Comparison of ENCODE assay signal across 1 cellular context in the genomic region with DNA sequence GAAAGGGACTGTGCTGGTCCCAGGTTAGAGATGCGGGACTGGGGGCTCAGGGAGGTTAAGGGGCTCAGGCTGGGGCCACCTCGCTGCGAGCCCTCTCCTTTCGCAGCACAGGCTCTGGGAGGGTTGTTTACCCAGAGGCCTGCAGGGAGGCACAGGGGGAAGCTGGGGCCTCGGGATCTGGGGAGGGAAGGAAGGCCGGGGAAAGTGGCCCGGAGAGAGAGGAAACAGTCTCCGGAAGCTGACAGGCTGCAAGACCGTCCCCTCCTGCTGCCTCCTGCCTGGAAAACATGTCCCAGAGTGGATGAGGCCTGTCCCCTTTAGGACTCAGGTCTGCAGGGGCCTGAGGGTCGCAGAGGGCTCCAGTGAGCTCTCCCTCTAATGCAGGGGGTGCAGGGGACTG.
TF ChIP-seq lines count a peak whose summit lies in the region.

No MANE protein-coding gene starts in this region.

TF ChIP-seq in HepG2, 621 proteins besides CTCF, POLR2A, EP300 and RAD21 (continued from another document):
- TF ChIP-seq, protein P1, sequence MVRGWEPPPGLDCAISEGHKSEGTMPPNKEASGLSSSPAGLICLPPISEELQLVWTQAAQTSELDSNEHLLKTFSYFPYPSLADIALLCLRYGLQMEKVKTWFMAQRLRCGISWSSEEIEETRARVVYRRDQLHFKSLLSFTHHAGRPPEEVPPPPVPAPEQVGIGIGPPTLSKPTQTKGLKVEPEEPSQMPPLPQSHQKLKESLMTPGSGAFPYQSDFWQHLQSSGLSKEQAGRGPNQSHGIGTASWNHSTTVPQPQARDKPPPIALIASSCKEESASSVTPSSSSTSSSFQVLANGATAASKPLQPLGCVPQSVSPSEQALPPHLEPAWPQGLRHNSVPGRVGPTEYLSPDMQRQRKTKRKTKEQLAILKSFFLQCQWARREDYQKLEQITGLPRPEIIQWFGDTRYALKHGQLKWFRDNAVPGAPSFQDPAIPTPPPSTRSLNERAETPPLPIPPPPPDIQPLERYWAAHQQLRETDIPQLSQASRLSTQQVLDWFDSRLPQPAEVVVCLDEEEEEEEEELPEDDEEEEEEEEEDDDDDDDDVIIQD (CRISPR knock-in tag; IDR thresholded peaks at IDR 0.05; ENCODE audit: low read depth) = no peak
- no peak for TF ChIP-seq ZNF205 (CRISPR knock-in tag; IDR thresholded peaks at IDR 0.05)
- TF ChIP-seq, protein P2, sequence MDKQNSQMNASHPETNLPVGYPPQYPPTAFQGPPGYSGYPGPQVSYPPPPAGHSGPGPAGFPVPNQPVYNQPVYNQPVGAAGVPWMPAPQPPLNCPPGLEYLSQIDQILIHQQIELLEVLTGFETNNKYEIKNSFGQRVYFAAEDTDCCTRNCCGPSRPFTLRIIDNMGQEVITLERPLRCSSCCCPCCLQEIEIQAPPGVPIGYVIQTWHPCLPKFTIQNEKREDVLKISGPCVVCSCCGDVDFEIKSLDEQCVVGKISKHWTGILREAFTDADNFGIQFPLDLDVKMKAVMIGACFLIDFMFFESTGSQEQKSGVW (CRISPR knock-in tag; IDR thresholded peaks at IDR 0.05; ENCODE audit: borderline replicate concordance) = no peak
- TF ChIP-seq ZNF772 (CRISPR knock-in tag; IDR thresholded peaks at IDR 0.05) = no peak
- TF ChIP-seq ZNF253 (CRISPR knock-in tag; IDR thresholded peaks at IDR 0.05; ENCODE audit: borderline replicate concordance) = no peak
- TF ChIP-seq, protein P3, sequence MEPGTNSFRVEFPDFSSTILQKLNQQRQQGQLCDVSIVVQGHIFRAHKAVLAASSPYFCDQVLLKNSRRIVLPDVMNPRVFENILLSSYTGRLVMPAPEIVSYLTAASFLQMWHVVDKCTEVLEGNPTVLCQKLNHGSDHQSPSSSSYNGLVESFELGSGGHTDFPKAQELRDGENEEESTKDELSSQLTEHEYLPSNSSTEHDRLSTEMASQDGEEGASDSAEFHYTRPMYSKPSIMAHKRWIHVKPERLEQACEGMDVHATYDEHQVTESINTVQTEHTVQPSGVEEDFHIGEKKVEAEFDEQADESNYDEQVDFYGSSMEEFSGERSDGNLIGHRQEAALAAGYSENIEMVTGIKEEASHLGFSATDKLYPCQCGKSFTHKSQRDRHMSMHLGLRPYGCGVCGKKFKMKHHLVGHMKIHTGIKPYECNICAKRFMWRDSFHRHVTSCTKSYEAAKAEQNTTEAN (CRISPR knock-in tag; conservative IDR thresholded peaks at IDR 0.05) = no peak
- TF ChIP-seq, protein P4, sequence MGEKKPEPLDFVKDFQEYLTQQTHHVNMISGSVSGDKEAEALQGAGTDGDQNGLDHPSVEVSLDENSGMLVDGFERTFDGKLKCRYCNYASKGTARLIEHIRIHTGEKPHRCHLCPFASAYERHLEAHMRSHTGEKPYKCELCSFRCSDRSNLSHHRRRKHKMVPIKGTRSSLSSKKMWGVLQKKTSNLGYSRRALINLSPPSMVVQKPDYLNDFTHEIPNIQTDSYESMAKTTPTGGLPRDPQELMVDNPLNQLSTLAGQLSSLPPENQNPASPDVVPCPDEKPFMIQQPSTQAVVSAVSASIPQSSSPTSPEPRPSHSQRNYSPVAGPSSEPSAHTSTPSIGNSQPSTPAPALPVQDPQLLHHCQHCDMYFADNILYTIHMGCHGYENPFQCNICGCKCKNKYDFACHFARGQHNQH (CRISPR knock-in tag; IDR thresholded peaks at IDR 0.05) = no peak
- no peak for TF ChIP-seq ZFP37 (CRISPR knock-in tag; IDR thresholded peaks at IDR 0.05; ENCODE audit: borderline replicate concordance)
- TF ChIP-seq, protein P5, sequence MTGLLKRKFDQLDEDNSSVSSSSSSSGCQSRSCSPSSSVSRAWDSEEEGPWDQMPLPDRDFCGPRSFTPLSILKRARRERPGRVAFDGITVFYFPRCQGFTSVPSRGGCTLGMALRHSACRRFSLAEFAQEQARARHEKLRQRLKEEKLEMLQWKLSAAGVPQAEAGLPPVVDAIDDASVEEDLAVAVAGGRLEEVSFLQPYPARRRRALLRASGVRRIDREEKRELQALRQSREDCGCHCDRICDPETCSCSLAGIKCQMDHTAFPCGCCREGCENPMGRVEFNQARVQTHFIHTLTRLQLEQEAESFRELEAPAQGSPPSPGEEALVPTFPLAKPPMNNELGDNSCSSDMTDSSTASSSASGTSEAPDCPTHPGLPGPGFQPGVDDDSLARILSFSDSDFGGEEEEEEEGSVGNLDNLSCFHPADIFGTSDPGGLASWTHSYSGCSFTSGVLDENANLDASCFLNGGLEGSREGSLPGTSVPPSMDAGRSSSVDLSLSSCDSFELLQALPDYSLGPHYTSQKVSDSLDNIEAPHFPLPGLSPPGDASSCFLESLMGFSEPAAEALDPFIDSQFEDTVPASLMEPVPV (CRISPR knock-in tag; IDR thresholded peaks at IDR 0.05) = no peak
- TF ChIP-seq HNRNPK (IDR thresholded peaks at IDR 0.05; ENCODE audit: low read depth, low read length, poor library complexity, severe bottlenecking) = no peak
- TF ChIP-seq, protein P6, sequence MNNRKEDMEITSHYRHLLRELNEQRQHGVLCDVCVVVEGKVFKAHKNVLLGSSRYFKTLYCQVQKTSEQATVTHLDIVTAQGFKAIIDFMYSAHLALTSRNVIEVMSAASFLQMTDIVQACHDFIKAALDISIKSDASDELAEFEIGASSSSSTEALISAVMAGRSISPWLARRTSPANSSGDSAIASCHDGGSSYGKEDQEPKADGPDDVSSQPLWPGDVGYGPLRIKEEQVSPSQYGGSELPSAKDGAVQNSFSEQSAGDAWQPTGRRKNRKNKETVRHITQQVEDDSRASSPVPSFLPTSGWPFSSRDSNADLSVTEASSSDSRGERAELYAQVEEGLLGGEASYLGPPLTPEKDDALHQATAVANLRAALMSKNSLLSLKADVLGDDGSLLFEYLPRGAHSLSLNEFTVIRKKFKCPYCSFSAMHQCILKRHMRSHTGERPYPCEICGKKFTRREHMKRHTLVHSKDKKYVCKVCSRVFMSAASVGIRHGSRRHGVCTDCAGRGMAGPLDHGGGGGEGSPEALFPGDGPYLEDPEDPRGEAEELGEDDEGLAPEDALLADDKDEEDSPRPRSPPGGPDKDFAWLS (CRISPR knock-in tag; IDR thresholded peaks at IDR 0.05; ENCODE audit: borderline replicate concordance) = 0 out of 2 replicates have a peak, but pooled peaks have one; percentile 71
- no peak for TF ChIP-seq ZNF761 (CRISPR knock-in tag; conservative IDR thresholded peaks at IDR 0.05)
- no peak for TF ChIP-seq ATRX (CRISPR knock-in tag; IDR thresholded peaks at IDR 0.05; ENCODE audit: borderline replicate concordance)
- TF ChIP-seq POLR2AphosphoS2 (IDR thresholded peaks at IDR 0.05; ENCODE audit: low read depth, low read length) = no peak
- TF ChIP-seq ZNF605 (CRISPR knock-in tag; IDR thresholded peaks at IDR 0.05) = no peak
- TF ChIP-seq MZF1 (CRISPR knock-in tag; IDR thresholded peaks at IDR 0.05; ENCODE audit: borderline replicate concordance) = no peak
- TF ChIP-seq PHF21A (CRISPR knock-in tag; IDR thresholded peaks at IDR 0.05) = peak; percentile 69; the same call in 1 of the 2 replicates
- TF ChIP-seq, protein P7, sequence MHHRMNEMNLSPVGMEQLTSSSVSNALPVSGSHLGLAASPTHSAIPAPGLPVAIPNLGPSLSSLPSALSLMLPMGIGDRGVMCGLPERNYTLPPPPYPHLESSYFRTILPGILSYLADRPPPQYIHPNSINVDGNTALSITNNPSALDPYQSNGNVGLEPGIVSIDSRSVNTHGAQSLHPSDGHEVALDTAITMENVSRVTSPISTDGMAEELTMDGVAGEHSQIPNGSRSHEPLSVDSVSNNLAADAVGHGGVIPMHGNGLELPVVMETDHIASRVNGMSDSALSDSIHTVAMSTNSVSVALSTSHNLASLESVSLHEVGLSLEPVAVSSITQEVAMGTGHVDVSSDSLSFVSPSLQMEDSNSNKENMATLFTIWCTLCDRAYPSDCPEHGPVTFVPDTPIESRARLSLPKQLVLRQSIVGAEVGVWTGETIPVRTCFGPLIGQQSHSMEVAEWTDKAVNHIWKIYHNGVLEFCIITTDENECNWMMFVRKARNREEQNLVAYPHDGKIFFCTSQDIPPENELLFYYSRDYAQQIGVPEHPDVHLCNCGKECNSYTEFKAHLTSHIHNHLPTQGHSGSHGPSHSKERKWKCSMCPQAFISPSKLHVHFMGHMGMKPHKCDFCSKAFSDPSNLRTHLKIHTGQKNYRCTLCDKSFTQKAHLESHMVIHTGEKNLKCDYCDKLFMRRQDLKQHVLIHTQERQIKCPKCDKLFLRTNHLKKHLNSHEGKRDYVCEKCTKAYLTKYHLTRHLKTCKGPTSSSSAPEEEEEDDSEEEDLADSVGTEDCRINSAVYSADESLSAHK (CRISPR knock-in tag; IDR thresholded peaks at IDR 0.05; ENCODE audit: borderline replicate concordance) = no peak
- TF ChIP-seq HOXA7 (CRISPR knock-in tag; IDR thresholded peaks at IDR 0.05) = no peak
- TF ChIP-seq NONO (IDR thresholded peaks at IDR 0.05) = no peak
- no peak for TF ChIP-seq NONO (CRISPR knock-in tag; conservative IDR thresholded peaks at IDR 0.05)
- TF ChIP-seq BRCA1 (CRISPR knock-in tag; IDR thresholded peaks at IDR 0.05) = no peak
- no peak for TF ChIP-seq ZNF317 (CRISPR knock-in tag; IDR thresholded peaks at IDR 0.05)
- no peak for TF ChIP-seq TEAD3 (CRISPR knock-in tag; optimal IDR thresholded peaks at IDR 0.05; ENCODE audit: borderline replicate concordance)
- TF ChIP-seq KDM4B (CRISPR knock-in tag; IDR thresholded peaks at IDR 0.05) = no peak
- TF ChIP-seq PHB2 (IDR thresholded peaks at IDR 0.05; ENCODE audit: partially characterized antibody) = no peak
- no peak for TF ChIP-seq MAZ (IDR thresholded peaks at IDR 0.05; ENCODE audit: borderline replicate concordance, low read depth, low read length)
- TF ChIP-seq MAZ (CRISPR knock-in tag; IDR thresholded peaks at IDR 0.05; ENCODE audit: low read depth) = 0 out of 2 replicates have a peak, but pooled peaks have one; percentile 24
- no peak for TF ChIP-seq ZNF263 (CRISPR knock-in tag; IDR thresholded peaks at IDR 0.05)
- no peak for TF ChIP-seq IRX3 (CRISPR knock-in tag; IDR thresholded peaks at IDR 0.05; ENCODE audit: borderline replicate concordance, low read depth)
- TF ChIP-seq, protein P8, sequence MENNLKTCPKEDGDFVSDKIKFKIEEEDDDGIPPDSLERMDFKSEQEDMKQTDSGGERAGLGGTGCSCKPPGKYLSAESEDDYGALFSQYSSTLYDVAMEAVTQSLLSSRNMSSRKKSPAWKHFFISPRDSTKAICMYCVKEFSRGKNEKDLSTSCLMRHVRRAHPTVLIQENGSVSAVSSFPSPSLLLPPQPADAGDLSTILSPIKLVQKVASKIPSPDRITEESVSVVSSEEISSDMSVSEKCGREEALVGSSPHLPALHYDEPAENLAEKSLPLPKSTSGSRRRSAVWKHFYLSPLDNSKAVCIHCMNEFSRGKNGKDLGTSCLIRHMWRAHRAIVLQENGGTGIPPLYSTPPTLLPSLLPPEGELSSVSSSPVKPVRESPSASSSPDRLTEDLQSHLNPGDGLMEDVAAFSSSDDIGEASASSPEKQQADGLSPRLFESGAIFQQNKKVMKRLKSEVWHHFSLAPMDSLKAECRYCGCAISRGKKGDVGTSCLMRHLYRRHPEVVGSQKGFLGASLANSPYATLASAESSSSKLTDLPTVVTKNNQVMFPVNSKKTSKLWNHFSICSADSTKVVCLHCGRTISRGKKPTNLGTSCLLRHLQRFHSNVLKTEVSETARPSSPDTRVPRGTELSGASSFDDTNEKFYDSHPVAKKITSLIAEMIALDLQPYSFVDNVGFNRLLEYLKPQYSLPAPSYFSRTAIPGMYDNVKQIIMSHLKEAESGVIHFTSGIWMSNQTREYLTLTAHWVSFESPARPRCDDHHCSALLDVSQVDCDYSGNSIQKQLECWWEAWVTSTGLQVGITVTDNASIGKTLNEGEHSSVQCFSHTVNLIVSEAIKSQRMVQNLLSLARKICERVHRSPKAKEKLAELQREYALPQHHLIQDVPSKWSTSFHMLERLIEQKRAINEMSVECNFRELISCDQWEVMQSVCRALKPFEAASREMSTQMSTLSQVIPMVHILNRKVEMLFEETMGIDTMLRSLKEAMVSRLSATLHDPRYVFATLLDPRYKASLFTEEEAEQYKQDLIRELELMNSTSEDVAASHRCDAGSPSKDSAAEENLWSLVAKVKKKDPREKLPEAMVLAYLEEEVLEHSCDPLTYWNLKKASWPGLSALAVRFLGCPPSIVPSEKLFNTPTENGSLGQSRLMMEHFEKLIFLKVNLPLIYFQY (CRISPR knock-in tag; IDR thresholded peaks at IDR 0.05; ENCODE audit: borderline replicate concordance) = no peak
- TF ChIP-seq, protein P9, sequence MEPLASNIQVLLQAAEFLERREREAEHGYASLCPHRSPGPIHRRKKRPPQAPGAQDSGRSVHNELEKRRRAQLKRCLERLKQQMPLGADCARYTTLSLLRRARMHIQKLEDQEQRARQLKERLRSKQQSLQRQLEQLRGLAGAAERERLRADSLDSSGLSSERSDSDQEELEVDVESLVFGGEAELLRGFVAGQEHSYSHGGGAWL (CRISPR knock-in tag; IDR thresholded peaks at IDR 0.05) = peak; percentile 42; the same call in 1 of the 2 replicates
- no peak for TF ChIP-seq HMG20A (CRISPR knock-in tag; IDR thresholded peaks at IDR 0.05; ENCODE audit: borderline replicate concordance)
- no peak for TF ChIP-seq ZNF788 (CRISPR knock-in tag; IDR thresholded peaks at IDR 0.05; ENCODE audit: borderline replicate concordance)
- no peak for TF ChIP-seq ZMAT3 (CRISPR knock-in tag; conservative IDR thresholded peaks at IDR 0.05)
- no peak for TF ChIP-seq FOXM1 (CRISPR knock-in tag; IDR thresholded peaks at IDR 0.05)
- TF ChIP-seq, protein P10, sequence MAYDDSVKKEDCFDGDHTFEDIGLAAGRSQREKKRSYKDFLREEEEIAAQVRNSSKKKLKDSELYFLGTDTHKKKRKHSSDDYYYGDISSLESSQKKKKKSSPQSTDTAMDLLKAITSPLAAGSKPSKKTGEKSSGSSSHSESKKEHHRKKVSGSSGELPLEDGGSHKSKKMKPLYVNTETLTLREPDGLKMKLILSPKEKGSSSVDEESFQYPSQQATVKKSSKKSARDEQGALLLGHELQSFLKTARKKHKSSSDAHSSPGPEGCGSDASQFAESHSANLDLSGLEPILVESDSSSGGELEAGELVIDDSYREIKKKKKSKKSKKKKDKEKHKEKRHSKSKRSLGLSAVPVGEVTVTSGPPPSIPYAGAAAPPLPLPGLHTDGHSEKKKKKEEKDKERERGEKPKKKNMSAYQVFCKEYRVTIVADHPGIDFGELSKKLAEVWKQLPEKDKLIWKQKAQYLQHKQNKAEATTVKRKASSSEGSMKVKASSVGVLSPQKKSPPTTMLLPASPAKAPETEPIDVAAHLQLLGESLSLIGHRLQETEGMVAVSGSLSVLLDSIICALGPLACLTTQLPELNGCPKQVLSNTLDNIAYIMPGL (CRISPR knock-in tag; IDR thresholded peaks at IDR 0.05; ENCODE audit: borderline replicate concordance in 1 of 2, low read depth in 1 of 2) = peak in 1 of 2 experiments; percentile 37; a peak in 1 of 4 replicates
- TF ChIP-seq THYN1 (CRISPR knock-in tag; IDR thresholded peaks at IDR 0.05; ENCODE audit: borderline replicate concordance, low read depth) = no peak
- no peak for TF ChIP-seq KLF6 (CRISPR knock-in tag; IDR thresholded peaks at IDR 0.05)
